Comparison of ENCODE assay signal across 17 cellular contexts in the genomic region with DNA sequence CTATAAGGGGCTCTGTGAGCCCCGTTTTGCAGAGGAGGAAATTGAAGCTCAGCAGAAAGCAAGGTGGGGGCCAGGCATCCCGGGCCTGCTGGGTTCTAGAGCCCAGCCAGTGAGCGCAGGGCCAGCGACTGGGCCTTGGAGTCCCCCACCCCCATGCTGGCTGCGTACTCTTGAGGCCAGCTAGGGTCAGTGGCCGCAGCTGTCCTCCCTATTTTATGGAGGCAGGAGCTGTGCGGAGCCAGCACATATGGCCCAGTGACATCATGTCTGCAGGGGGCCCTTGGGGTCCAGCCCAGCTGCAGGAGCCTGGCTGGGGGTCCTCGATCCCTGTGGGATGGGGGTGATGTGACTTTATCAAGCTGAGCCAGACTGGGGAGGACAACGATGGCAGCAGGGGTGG.
DNase-seq lines count a peak whose midpoint lies in the region; ATAC-seq and TF ChIP-seq lines count a peak whose summit lies in the region.
"Had no signal": no experiment of that assay in that cellular context is flagged by ENCODE, and none has a peak within 500 bp of the region (broad histone marks: within the 10 kb centered on the region; RNA-seq: fewer than 3 reads in every experiment).

No MANE protein-coding gene starts in this region.

- H3K4me1 ChIP-seq in lower lobe of right lung: no peaks in the 10 kb centered on the region
- no peaks in the 10 kb centered on the region for H3K4me1 ChIP-seq in tibial artery
- H3K4me1 ChIP-seq: HAP-1 had no signal

- DNase-seq in left ventricle myocardium superior: no peak
- no peak for DNase-seq in cardiac septum (ENCODE audit: low spot score)
- peak; percentile 80 for DNase-seq in WERI-Rb-1
- DNase-seq in lower lobe of right lung: peak; percentile 34
- DNase-seq in tibial artery: no peak
- no peak for DNase-seq in activated naive CD8-positive, alpha-beta T cell treated with anti-CD3 and anti-CD28 coated beads for 36 hours
- no peak for DNase-seq in stimulated activated naive CD4-positive, alpha-beta T cell treated with Interleukin-2 at 50 U/mL for 16 hours (lab: John Stamatoyannopoulos, UW)
- DNase-seq: ACHN; BE2C; C1 segment of cervical spinal cord; CD4-positive, CD25-positive, alpha-beta regulatory T cell; CD8-positive, alpha-beta memory T cell; COR-L47; DMS79 treated with DMSO at 0.1 percent for 48 hours; GF-D8 had no signal

- H3K27me3 ChIP-seq in WERI-Rb-1 (ENCODE audit: insufficient read depth, low read depth, severe bottlenecking) (no peaks in the 10 kb centered on the region), lower lobe of right lung (ENCODE audit: low read depth) (peaks cover 6% of the 10 kb centered on the region), tibial artery (peaks cover 0 to 48% of the 10 kb centered on the region in 2 donors)
- H3K27me3 ChIP-seq: BE2C had no signal

- peak overlapping the region; percentile 57 for H3K27ac ChIP-seq in WERI-Rb-1
- no peak overlapping the region for H3K27ac ChIP-seq in lower lobe of right lung
- H3K27ac ChIP-seq in tibial artery: no peak overlapping the region
- H3K27ac ChIP-seq: GM23248 had no signal

- no peaks in the 10 kb centered on the region for H3K9me3 ChIP-seq in WERI-Rb-1 (ENCODE audit: severe bottlenecking)
- H3K9me3 ChIP-seq in lower lobe of right lung: no peaks in the 10 kb centered on the region
- H3K9me3 ChIP-seq in tibial artery: no peaks in the 10 kb centered on the region
- H3K9me3 ChIP-seq: BE2C, HAP-1 had no signal

- TF ChIP-seq CTCF in WERI-Rb-1 (IDR thresholded peaks at IDR 0.05; ENCODE audit: low read depth, low read length) (no peak), lower lobe of right lung (IDR thresholded peaks at IDR 0.05) (no peak), tibial artery (IDR thresholded peaks at IDR 0.05) (no peak)

- H3K4me3 ChIP-seq in WERI-Rb-1 (ENCODE audit: low read depth, low read length) (no peak overlapping the region), lower lobe of right lung (no peak overlapping the region), tibial artery (no peak overlapping the region)
- H3K4me3 ChIP-seq: GM23248, HAP-1 had no signal

- H3K36me3 ChIP-seq in WERI-Rb-1 (no peaks in the 10 kb centered on the region), lower lobe of right lung (no peaks in the 10 kb centered on the region), tibial artery (no peaks in the 10 kb centered on the region)
- H3K36me3 ChIP-seq: BE2C, HAP-1 had no signal

- intact Hi-C loops in left ventricle myocardium superior (cut with micrococcal nuclease): no loop called here
- intact Hi-C loops in cardiac septum (cut with DNase I): no loop called here
- intact Hi-C loops in lower lobe of right lung (cut with DNase I): no loop called here
- intact Hi-C loops in tibial artery (cut with DNase I; ENCODE audit: low total_unique reads): no loop called here

- H3K27me3 Mint-ChIP-seq in activated naive CD8-positive, alpha-beta T cell treated with anti-CD3 and anti-CD28 coated beads for 36 hours: peaks cover 20% of the 10 kb centered on the region

- no peaks in the 10 kb centered on the region for H3K36me3 Mint-ChIP-seq in activated naive CD8-positive, alpha-beta T cell treated with anti-CD3 and anti-CD28 coated beads for 36 hours
- H3K36me3 Mint-ChIP-seq: CD4-positive, CD25-positive, alpha-beta regulatory T cell; CD8-positive, alpha-beta memory T cell had no signal

- no peak overlapping the region for H3K4me3 Mint-ChIP-seq in activated naive CD8-positive, alpha-beta T cell treated with anti-CD3 and anti-CD28 coated beads for 36 hours
- H3K4me3 Mint-ChIP-seq: CD4-positive, CD25-positive, alpha-beta regulatory T cell; CD8-positive, alpha-beta memory T cell had no signal

- no peaks in the 10 kb centered on the region for H3K9me3 Mint-ChIP-seq in activated naive CD8-positive, alpha-beta T cell treated with anti-CD3 and anti-CD28 coated beads for 36 hours
- H3K9me3 Mint-ChIP-seq: CD8-positive, alpha-beta memory T cell had no signal

- H3K4me1 Mint-ChIP-seq in activated naive CD8-positive, alpha-beta T cell treated with anti-CD3 and anti-CD28 coated beads for 36 hours: no peaks in the 10 kb centered on the region
- H3K4me1 Mint-ChIP-seq: CD4-positive, CD25-positive, alpha-beta regulatory T cell; CD8-positive, alpha-beta memory T cell had no signal

- ATAC-seq in left ventricle myocardium superior (peak; percentile 11), lower lobe of right lung (no peak)

- no peak overlapping the region for H3K27ac Mint-ChIP-seq in activated naive CD8-positive, alpha-beta T cell treated with anti-CD3 and anti-CD28 coated beads for 36 hours
- H3K27ac Mint-ChIP-seq: CD4-positive, CD25-positive, alpha-beta regulatory T cell; CD8-positive, alpha-beta memory T cell had no signal

Comparison
In these comparisons a context has a peak if more than half of its experiments do, and no peak if none do; other contexts are left out.
1. DNase-seq: peak in WERI-Rb-1 (single experiment) and lower lobe of right lung (single experiment); none in left ventricle myocardium superior (single experiment), cardiac septum (single experiment), tibial artery (0 of 2), activated naive CD8-positive, alpha-beta T cell treated with anti-CD3 and anti-CD28 coated beads for 36 hours (single experiment) and stimulated activated naive CD4-positive, alpha-beta T cell treated with Interleukin-2 at 50 U/mL for 16 hours (single experiment).